ENCODE assay signal across 9 cellular contexts in the genomic region with DNA sequence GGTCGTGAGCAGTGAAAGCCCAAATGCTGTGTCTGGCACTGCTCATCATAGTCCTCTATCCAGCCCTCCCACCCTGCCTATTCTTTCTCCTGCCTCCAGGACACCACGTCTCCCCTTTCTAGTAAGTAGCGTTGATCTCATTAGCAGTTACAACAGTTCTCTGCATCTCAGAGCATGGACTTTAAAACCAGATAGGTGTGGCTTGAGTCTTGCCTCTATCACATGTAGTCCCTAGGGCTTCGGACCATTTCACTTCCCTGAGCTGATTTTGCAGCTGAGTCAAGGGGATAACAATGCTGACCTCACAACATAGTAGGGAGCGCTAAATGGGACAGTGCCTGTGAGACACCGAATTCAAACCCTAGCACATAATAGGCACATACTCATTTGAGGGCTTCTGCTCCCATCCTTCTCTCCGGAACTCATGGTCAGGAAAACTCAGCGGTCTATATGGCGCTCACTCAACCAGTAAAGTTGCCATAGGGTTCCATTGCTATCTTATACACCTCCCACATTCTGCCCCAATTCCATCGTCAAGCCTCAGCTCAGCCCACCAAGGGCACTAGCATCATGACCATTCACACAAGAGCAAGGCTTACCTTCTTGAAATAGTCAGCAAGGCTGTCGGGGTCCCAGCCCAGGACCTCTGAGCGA. TPM values are rescaled to one million over a fixed set of nuclear protein-coding genes. Genes with fewer than 3 reads are reported as not detected.
DNase-seq lines count a peak whose midpoint lies in the region; ATAC-seq and TF ChIP-seq lines count a peak whose summit lies in the region.
"Had no signal": no experiment of that assay in that cellular context is flagged by ENCODE, and none has a peak within 500 bp of the region (broad histone marks: within the 10 kb centered on the region; RNA-seq: fewer than 3 reads in every experiment).

No MANE protein-coding gene starts in this region.

- in situ Hi-C loops in gastrocnemius medialis (cut with MboI; ENCODE audit: low sequenced_read_pairs in 4 of 4): no loop called here

- ATAC-seq in HG02973 (IDR thresholded peaks at IDR 0.05; ENCODE audit: unreplicated experiment) (peak; percentile 60), gastrocnemius medialis (peak in 1 of 2 donors; percentile 36), left colon (no peak)
- no peak for ATAC-seq in activated naive CD8-positive, alpha-beta T cell treated with anti-CD3 and anti-CD28 coated beads, Interleukin-2, amount 50 U/mL, for 24 hours

- H3K27me3 ChIP-seq in gastrocnemius medialis: no peaks in the 10 kb centered on the region

- H3K27ac ChIP-seq in gastrocnemius medialis: peak overlapping the region; percentile 54 to 79 (median 65)
- H3K27ac ChIP-seq: C4-2B had no signal

- H3K36me3 ChIP-seq in gastrocnemius medialis: no peaks in the 10 kb centered on the region

- no peaks in the 10 kb centered on the region for H3K9me3 ChIP-seq in gastrocnemius medialis

- H3K4me3 Mint-ChIP-seq in activated T-cell treated with anti-CD3 and anti-CD28 coated beads, Interleukin-2, amount 50 U/mL, for 24 hours: peak overlapping the region; percentile 95
- H3K4me3 Mint-ChIP-seq in activated naive CD8-positive, alpha-beta T cell treated with anti-CD3 and anti-CD28 coated beads, Interleukin-2, amount 50 U/mL, for 24 hours: peak overlapping the region; percentile 99

- H3K27ac Mint-ChIP-seq in activated T-cell treated with anti-CD3 and anti-CD28 coated beads, Interleukin-2, amount 50 U/mL, for 24 hours: peak overlapping the region; percentile 97
- H3K27ac Mint-ChIP-seq in activated naive CD8-positive, alpha-beta T cell treated with anti-CD3 and anti-CD28 coated beads, Interleukin-2, amount 50 U/mL, for 24 hours: peak overlapping the region; percentile 94

- no peak for DNase-seq in activated T-cell treated with anti-CD3 and anti-CD28 coated beads, Interleukin-2, amount 50 U/mL, for 24 hours
- no peak for DNase-seq in activated T-cell treated with anti-CD3 and anti-CD28 coated beads, Interleukin-2, amount 50 U/mL, for 1 hour
- DNase-seq in activated naive CD8-positive, alpha-beta T cell treated with anti-CD3 and anti-CD28 coated beads, Interleukin-2, amount 50 U/mL, for 24 hours: no peak
- DNase-seq in gastrocnemius medialis (no peak), left colon (no peak), DMS153 (lab: John Stamatoyannopoulos, UW) (no peak)
- no peak for DNase-seq in activated effector memory CD4-positive, alpha-beta T cell treated with anti-CD3 and anti-CD28 coated beads, Interleukin-2, amount 50 U/mL, for 16 hours

- TF ChIP-seq POLR2A in gastrocnemius medialis (IDR thresholded peaks at IDR 0.05): no peak

- no peaks in the 10 kb centered on the region for H3K27me3 Mint-ChIP-seq in activated T-cell treated with anti-CD3 and anti-CD28 coated beads, Interleukin-2, amount 50 U/mL, for 24 hours
- H3K27me3 Mint-ChIP-seq in activated naive CD8-positive, alpha-beta T cell treated with anti-CD3 and anti-CD28 coated beads, Interleukin-2, amount 50 U/mL, for 24 hours: no peaks in the 10 kb centered on the region

- intact Hi-C loops in gastrocnemius medialis (cut with DNase I; ENCODE audit: low total_unique reads) (loop anchor here (5.0 kb wide), 1 partner anchor 35 kb away; no protein-coding TSS in a partner anchor), left colon (cut with DNase I, micrococcal nuclease) (no loop called here)

- peak overlapping the region; percentile 8 to 57 (median 43) for H3K4me3 ChIP-seq in gastrocnemius medialis

- peaks cover 75% of the 10 kb centered on the region for H3K4me1 Mint-ChIP-seq in activated T-cell treated with anti-CD3 and anti-CD28 coated beads, Interleukin-2, amount 50 U/mL, for 24 hours (ENCODE audit: low read depth)
- peaks cover 79% of the 10 kb centered on the region for H3K4me1 Mint-ChIP-seq in activated naive CD8-positive, alpha-beta T cell treated with anti-CD3 and anti-CD28 coated beads, Interleukin-2, amount 50 U/mL, for 24 hours

- H3K36me3 Mint-ChIP-seq in activated T-cell treated with anti-CD3 and anti-CD28 coated beads, Interleukin-2, amount 50 U/mL, for 24 hours (ENCODE audit: low read depth): peaks cover 57% of the 10 kb centered on the region
- H3K36me3 Mint-ChIP-seq in activated naive CD8-positive, alpha-beta T cell treated with anti-CD3 and anti-CD28 coated beads, Interleukin-2, amount 50 U/mL, for 24 hours (ENCODE audit: low read depth): peaks cover 45% of the 10 kb centered on the region

- H3K9me3 Mint-ChIP-seq in activated T-cell treated with anti-CD3 and anti-CD28 coated beads, Interleukin-2, amount 50 U/mL, for 24 hours: no peaks in the 10 kb centered on the region
- H3K9me3 Mint-ChIP-seq in activated naive CD8-positive, alpha-beta T cell treated with anti-CD3 and anti-CD28 coated beads, Interleukin-2, amount 50 U/mL, for 24 hours: no peaks in the 10 kb centered on the region

- TF ChIP-seq CTCF in gastrocnemius medialis (IDR thresholded peaks at IDR 0.05 in 4 of 5, conservative IDR thresholded peaks at IDR 0.05 in 1 of 5): no peak

- peaks cover 0 to 3% of the 10 kb centered on the region in 2 donors for H3K4me1 ChIP-seq in gastrocnemius medialis

RNA-seq across cellular contexts. Expression of gene LCP2, which starts 0.5 kb away (rescaled TPM):
- total RNA-seq in gastrocnemius medialis (1 to 10 TPM; 1.9 to 3.2 (median 2.3) TPM), left colon (10 to 100 TPM in 1 of 2 donors, 1 to 10 TPM in 1; 5.9 to 15.5 TPM)
